In the genomic region with DNA sequence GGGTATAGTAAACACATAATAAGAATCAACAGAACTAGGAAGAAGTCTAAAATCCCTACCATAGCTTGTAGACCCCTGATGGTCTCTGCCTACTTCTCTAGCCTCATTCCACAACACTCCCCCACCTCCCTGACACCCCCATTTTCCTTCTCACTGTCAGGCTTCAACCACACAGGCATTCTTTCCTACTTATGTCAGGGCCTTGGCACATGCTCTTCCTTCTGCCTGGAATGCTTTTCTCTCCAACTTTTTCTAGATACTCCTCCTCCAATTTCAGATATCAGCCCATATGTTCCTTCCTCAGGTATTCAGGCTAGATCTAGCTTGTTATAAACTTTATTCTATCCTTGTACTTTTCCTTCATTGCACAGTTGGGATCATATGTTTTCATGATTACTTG, we compare ENCODE assay signal across 20 cellular contexts.
DNase-seq lines count a peak whose midpoint lies in the region; ATAC-seq, FAIRE-seq and TF ChIP-seq lines count a peak whose summit lies in the region.
"Had no signal": no experiment of that assay in that cellular context is flagged by ENCODE, and none has a peak within 500 bp of the region (broad histone marks: within the 10 kb centered on the region; RNA-seq: fewer than 3 reads in every experiment).

No MANE protein-coding gene starts in this region.

- H2AFZ ChIP-seq in astrocyte (ENCODE audit: low read depth, low read length): no peak overlapping the region

- H3K4me3 Mint-ChIP-seq in astrocyte (ENCODE audit: unreplicated experiment): no peak overlapping the region
- H3K4me3 Mint-ChIP-seq in activated naive CD4-positive, alpha-beta T cell treated with anti-CD3 and anti-CD28 coated beads for 36 hours: no peak overlapping the region
- H3K4me3 Mint-ChIP-seq in activated CD8-positive, alpha-beta T cell treated with anti-CD3 and anti-CD28 coated beads, Interleukin-2, amount 10 ng/mL, durations not matched to agents 7 days and 5 days: no peak overlapping the region

- H3K36me3 Mint-ChIP-seq in astrocyte (ENCODE audit: low read depth, unreplicated experiment): no peaks in the 10 kb centered on the region
- H3K36me3 Mint-ChIP-seq in activated naive CD4-positive, alpha-beta T cell treated with anti-CD3 and anti-CD28 coated beads for 36 hours (ENCODE audit: low read depth): no peaks in the 10 kb centered on the region
- no peaks in the 10 kb centered on the region for H3K36me3 Mint-ChIP-seq in activated CD8-positive, alpha-beta T cell treated with anti-CD3 and anti-CD28 coated beads, Interleukin-2, amount 10 ng/mL, durations not matched to agents 7 days and 5 days (ENCODE audit: low read depth)

- intact Hi-C loops in activated naive CD4-positive, alpha-beta T cell treated with anti-CD3 and anti-CD28 coated beads for 36 hours (cut with micrococcal nuclease): no loop called here

- H3K9me3 ChIP-seq in astrocyte (ENCODE audit: insufficient read depth, low read depth, low read length): no peaks in the 10 kb centered on the region
- H3K9me3 ChIP-seq: Peyer's patch, SJCRH30 had no signal

- no peaks in the 10 kb centered on the region for H3K79me2 ChIP-seq in astrocyte (ENCODE audit: insufficient read depth, low read length)

- DNase-seq in AG08395 (ENCODE audit: low spot score): peak; percentile 8
- DNase-seq in GM12892 (ENCODE audit: insufficient read length): no peak
- DNase-seq in astrocyte (ENCODE audit: low read depth): peak; percentile 63
- DNase-seq in glomerular visceral epithelial cell (ENCODE audit: extremely low spot score): peak; percentile 3
- DNase-seq in activated naive CD4-positive, alpha-beta T cell treated with anti-CD3 and anti-CD28 coated beads for 36 hours: no peak
- no peak for DNase-seq in NCI-H146 treated with DMSO at 0.1 percent for 48 hours (lab: John Stamatoyannopoulos, UW; ENCODE audit: unreplicated experiment)
- no peak for DNase-seq in DMS 273 treated with DMSO at 0.1 percent for 48 hours (lab: John Stamatoyannopoulos, UW)
- no peak for DNase-seq in activated CD8-positive, alpha-beta T cell treated with anti-CD3 and anti-CD28 coated beads, Interleukin-2, amount 10 ng/mL, durations not matched to agents 7 days and 5 days
- DNase-seq: ACHN, Kasumi-1, NCI-H1417, NCI-H2029, NCI-H345, NCI-H524, NCI-H82, Peyer's patch, SJCRH30 had no signal

- POLR2A ChIA-PET in activated CD8-positive, alpha-beta T cell treated with anti-CD3 and anti-CD28 coated beads, Interleukin-2, amount 10 ng/mL, durations not matched to agents 7 days and 5 days (lab: Charles Lee): no interaction called here

- no peak overlapping the region for H3K4me2 ChIP-seq in astrocyte (ENCODE audit: low read length)

- no peak for TF ChIP-seq POLR2A in GM12892 (IDR thresholded peaks at IDR 0.05; ENCODE audit: low read depth, low read length)

- H3K27ac Mint-ChIP-seq in astrocyte (ENCODE audit: unreplicated experiment): no peak overlapping the region
- no peak overlapping the region for H3K27ac Mint-ChIP-seq in activated naive CD4-positive, alpha-beta T cell treated with anti-CD3 and anti-CD28 coated beads for 36 hours
- no peak overlapping the region for H3K27ac Mint-ChIP-seq in activated CD8-positive, alpha-beta T cell treated with anti-CD3 and anti-CD28 coated beads, Interleukin-2, amount 10 ng/mL, durations not matched to agents 7 days and 5 days

- H3K4me3 ChIP-seq in astrocyte (ENCODE audit: insufficient read depth, low read depth, low read length): no peak overlapping the region
- H3K4me3 ChIP-seq: Peyer's patch, SJCRH30 had no signal

- no peak for TF ChIP-seq CTCF in astrocyte (IDR thresholded peaks at IDR 0.05; ENCODE audit: insufficient read depth, low read depth, low read length)

- no peak for ATAC-seq in activated CD8-positive, alpha-beta T cell treated with anti-CD3 and anti-CD28 coated beads, Interleukin-2, amount 10 ng/mL, durations not matched to agents 7 days and 5 days

- H3K9me3 Mint-ChIP-seq in astrocyte (ENCODE audit: unreplicated experiment): no peaks in the 10 kb centered on the region
- no peaks in the 10 kb centered on the region for H3K9me3 Mint-ChIP-seq in activated naive CD4-positive, alpha-beta T cell treated with anti-CD3 and anti-CD28 coated beads for 36 hours
- no peaks in the 10 kb centered on the region for H3K9me3 Mint-ChIP-seq in activated CD8-positive, alpha-beta T cell treated with anti-CD3 and anti-CD28 coated beads, Interleukin-2, amount 10 ng/mL, durations not matched to agents 7 days and 5 days (ENCODE audit: insufficient read depth)

- H3K36me3 ChIP-seq in astrocyte (ENCODE audit: insufficient read depth, low read length): no peaks in the 10 kb centered on the region
- H3K36me3 ChIP-seq: Peyer's patch, SJCRH30 had no signal

- no peak overlapping the region for H3K27ac ChIP-seq in astrocyte (ENCODE audit: low read depth, low read length)
- H3K27ac ChIP-seq: 22Rv1, C4-2B, Peyer's patch, SJCRH30 had no signal

- peaks cover 13% of the 10 kb centered on the region for H3K4me1 Mint-ChIP-seq in astrocyte (ENCODE audit: low read depth, unreplicated experiment)
- no peaks in the 10 kb centered on the region for H3K4me1 Mint-ChIP-seq in activated naive CD4-positive, alpha-beta T cell treated with anti-CD3 and anti-CD28 coated beads for 36 hours (ENCODE audit: low read depth)
- H3K4me1 Mint-ChIP-seq in activated CD8-positive, alpha-beta T cell treated with anti-CD3 and anti-CD28 coated beads, Interleukin-2, amount 10 ng/mL, durations not matched to agents 7 days and 5 days (ENCODE audit: low read depth): no peaks in the 10 kb centered on the region

- peaks cover 2% of the 10 kb centered on the region for H3K4me1 ChIP-seq in astrocyte (ENCODE audit: insufficient read depth, low read length)
- H3K4me1 ChIP-seq: Peyer's patch, SJCRH30 had no signal

- CTCF ChIA-PET in activated naive CD4-positive, alpha-beta T cell treated with anti-CD3 and anti-CD28 coated beads for 36 hours (lab: Charles Lee): no interaction called here
- CTCF ChIA-PET in activated CD8-positive, alpha-beta T cell treated with anti-CD3 and anti-CD28 coated beads, Interleukin-2, amount 10 ng/mL, durations not matched to agents 7 days and 5 days (lab: Charles Lee): no interaction called here

- peaks cover 3% of the 10 kb centered on the region for H3K27me3 Mint-ChIP-seq in astrocyte (ENCODE audit: low read depth, unreplicated experiment)
- peaks cover 23% of the 10 kb centered on the region for H3K27me3 Mint-ChIP-seq in activated naive CD4-positive, alpha-beta T cell treated with anti-CD3 and anti-CD28 coated beads for 36 hours (ENCODE audit: low read depth)
- peaks cover 9% of the 10 kb centered on the region for H3K27me3 Mint-ChIP-seq in activated CD8-positive, alpha-beta T cell treated with anti-CD3 and anti-CD28 coated beads, Interleukin-2, amount 10 ng/mL, durations not matched to agents 7 days and 5 days (ENCODE audit: low read depth)

- H3K9ac ChIP-seq in astrocyte (ENCODE audit: low read length): no peak overlapping the region

- no peaks in the 10 kb centered on the region for H4K20me1 ChIP-seq in astrocyte (ENCODE audit: insufficient read depth, low read length)

- H3K27me3 ChIP-seq in astrocyte (ENCODE audit: insufficient read depth, low read length): peaks cover 4% of the 10 kb centered on the region
- H3K27me3 ChIP-seq: Peyer's patch, SJCRH30 had no signal

- FAIRE-seq in GM12892 (lab: Jason Lieb, UNC) (peak; percentile 53), astrocyte (lab: Jason Lieb, UNC) (no peak)
- FAIRE-seq: H54 had no signal

Comparison
In these comparisons a context has a peak if more than half of its experiments do, and no peak if none do; other contexts are left out.
1. DNase-seq: peak in AG08395 (single experiment), astrocyte (single experiment) and glomerular visceral epithelial cell (single experiment); none in GM12892 (single experiment), activated naive CD4-positive, alpha-beta T cell treated with anti-CD3 and anti-CD28 coated beads for 36 hours (single experiment), NCI-H146 treated with DMSO at 0.1 percent for 48 hours (single experiment), DMS 273 treated with DMSO at 0.1 percent for 48 hours (single experiment) and activated CD8-positive, alpha-beta T cell treated with anti-CD3 and anti-CD28 coated beads, Interleukin-2, amount 10 ng/mL, durations not matched to agents 7 days and 5 days (single experiment).